In the genomic region with DNA sequence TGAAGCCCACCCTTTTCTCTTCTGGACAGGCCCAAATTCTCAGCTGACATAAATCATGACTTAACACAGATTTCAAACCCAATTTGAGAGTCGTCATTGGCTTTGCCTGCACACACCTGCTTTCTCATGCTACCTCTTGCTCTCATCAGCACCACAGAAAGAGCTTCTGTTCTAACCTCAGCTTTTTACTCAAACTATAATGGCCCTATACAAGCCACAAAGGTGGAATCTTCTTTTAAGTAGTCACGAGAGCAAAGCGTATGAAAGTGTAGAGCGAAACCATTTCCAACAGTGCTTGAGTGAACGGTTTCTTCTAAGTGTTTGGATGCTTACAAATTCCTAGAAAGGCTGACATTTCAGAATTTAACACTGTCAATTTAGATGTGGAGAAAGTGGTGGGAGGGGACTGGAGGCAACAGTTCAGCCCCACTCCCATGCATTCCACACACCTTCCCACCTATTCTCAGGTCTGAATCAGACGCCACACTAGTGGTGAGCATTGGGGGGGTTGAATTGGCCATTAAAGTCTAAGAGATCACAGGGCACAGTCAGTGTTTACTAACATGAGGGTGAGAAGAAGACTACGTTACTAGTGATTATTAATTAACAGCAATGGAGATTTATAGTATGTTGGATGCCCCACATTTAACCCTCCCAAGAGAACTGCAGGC, we compare ENCODE assay signal across 1 cellular context.
TF ChIP-seq lines count a peak whose summit lies in the region.

No MANE protein-coding gene starts in this region.

TF ChIP-seq in GM12878, 131 proteins besides CTCF, POLR2A, EP300 and RAD21:
- TF ChIP-seq FOXM1 (IDR thresholded peaks at IDR 0.05; ENCODE audit: low read depth, low read length), result no peak
- no peak for TF ChIP-seq KAT2A (conservative IDR thresholded peaks at IDR 0.05; ENCODE audit: control insufficient read depth, low read depth, low read length)
- TF ChIP-seq SRF (IDR thresholded peaks at IDR 0.05; ENCODE audit: low read depth in 2 of 2, low read length in 2 of 2), result no peak
- TF ChIP-seq BHLHE40 (IDR thresholded peaks at IDR 0.05; ENCODE audit: borderline replicate concordance in 1 of 2, low read depth in 2 of 2, low read length in 1 of 2), result peak; percentile 70 to 79
- no peak for TF ChIP-seq NBN (IDR thresholded peaks at IDR 0.05)
- TF ChIP-seq HDGF (IDR thresholded peaks at IDR 0.05), result no peak
- TF ChIP-seq MEF2B (IDR thresholded peaks at IDR 0.05; ENCODE audit: partially characterized antibody, poor library complexity, severe bottlenecking), result no peak
- TF ChIP-seq, protein P1, sequence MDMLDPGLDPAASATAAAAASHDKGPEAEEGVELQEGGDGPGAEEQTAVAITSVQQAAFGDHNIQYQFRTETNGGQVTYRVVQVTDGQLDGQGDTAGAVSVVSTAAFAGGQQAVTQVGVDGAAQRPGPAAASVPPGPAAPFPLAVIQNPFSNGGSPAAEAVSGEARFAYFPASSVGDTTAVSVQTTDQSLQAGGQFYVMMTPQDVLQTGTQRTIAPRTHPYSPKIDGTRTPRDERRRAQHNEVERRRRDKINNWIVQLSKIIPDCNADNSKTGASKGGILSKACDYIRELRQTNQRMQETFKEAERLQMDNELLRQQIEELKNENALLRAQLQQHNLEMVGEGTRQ (IDR thresholded peaks at IDR 0.05; ENCODE audit: borderline replicate concordance, low read depth, low read length), result no peak
- TF ChIP-seq, protein P2, sequence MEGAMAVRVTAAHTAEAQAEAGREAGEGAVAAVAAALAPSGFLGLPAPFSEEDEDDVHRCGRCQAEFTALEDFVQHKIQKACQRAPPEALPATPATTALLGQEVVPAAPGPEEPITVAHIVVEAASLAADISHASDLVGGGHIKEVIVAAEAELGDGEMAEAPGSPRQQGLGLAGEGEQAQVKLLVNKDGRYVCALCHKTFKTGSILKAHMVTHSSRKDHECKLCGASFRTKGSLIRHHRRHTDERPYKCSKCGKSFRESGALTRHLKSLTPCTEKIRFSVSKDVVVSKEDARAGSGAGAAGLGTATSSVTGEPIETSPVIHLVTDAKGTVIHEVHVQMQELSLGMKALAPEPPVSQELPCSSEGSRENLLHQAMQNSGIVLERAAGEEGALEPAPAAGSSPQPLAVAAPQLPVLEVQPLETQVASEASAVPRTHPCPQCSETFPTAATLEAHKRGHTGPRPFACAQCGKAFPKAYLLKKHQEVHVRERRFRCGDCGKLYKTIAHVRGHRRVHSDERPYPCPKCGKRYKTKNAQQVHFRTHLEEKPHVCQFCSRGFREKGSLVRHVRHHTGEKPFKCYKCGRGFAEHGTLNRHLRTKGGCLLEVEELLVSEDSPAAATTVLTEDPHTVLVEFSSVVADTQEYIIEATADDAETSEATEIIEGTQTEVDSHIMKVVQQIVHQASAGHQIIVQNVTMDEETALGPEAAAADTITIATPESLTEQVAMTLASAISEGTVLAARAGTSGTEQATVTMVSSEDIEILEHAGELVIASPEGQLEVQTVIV (IDR thresholded peaks at IDR 0.05; ENCODE audit: borderline replicate concordance, partially characterized antibody), result no peak
- TF ChIP-seq IKZF2 (IDR thresholded peaks at IDR 0.05), result peak in 1 of 2 experiments; percentile 31; a peak in 1 of 4 replicates
- TF ChIP-seq, protein P3, sequence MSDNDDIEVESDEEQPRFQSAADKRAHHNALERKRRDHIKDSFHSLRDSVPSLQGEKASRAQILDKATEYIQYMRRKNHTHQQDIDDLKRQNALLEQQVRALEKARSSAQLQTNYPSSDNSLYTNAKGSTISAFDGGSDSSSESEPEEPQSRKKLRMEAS (IDR thresholded peaks at IDR 0.05; ENCODE audit: low read depth, low read length), result no peak
- 0 out of 2 replicates have a peak, but pooled peaks have one; percentile 10 for TF ChIP-seq IKZF1 (conservative IDR thresholded peaks at IDR 0.05)
